Comparison of ENCODE assay signal across 8 cellular contexts in genomic region chr7:101363196-101363733, GRCh38. TPM values are rescaled to one million over a fixed set of nuclear protein-coding genes. Genes with fewer than 3 reads are reported as not detected.
DNase-seq lines count a peak whose midpoint lies in the region; ATAC-seq and TF ChIP-seq lines count a peak whose summit lies in the region.

No MANE protein-coding gene starts in this region.

- H3K9me3 ChIP-seq in iPS-15b (ENCODE audit: control insufficient read depth, insufficient read depth, low read length), result no peaks in the 10 kb centered on the region

- H3K27ac ChIP-seq in angular gyrus (ENCODE audit: low read depth, low read length), result peak overlapping the region; percentile 19

- no TSS peak for BruUV-seq in Calu3 (replicated peaks; lab: Mats Ljungman, UMichigan)

- intact Hi-C loops in Calu3 (cut with micrococcal nuclease; ENCODE audit: unreplicated experiment), result no loop called here

- H3K4me1 Mint-ChIP-seq in Calu3 (ENCODE audit: low read depth, unreplicated experiment), result no peaks in the 10 kb centered on the region

- peak overlapping the region; percentile 91 for H3K9ac ChIP-seq in iPS-15b (ENCODE audit: low read depth, low read length)

- no peaks in the 10 kb centered on the region for H3K4me1 ChIP-seq in iPS-15b (ENCODE audit: control insufficient read depth, insufficient read depth, low read length)

- H3K9me3 Mint-ChIP-seq in Calu3 (ENCODE audit: low read depth, unreplicated experiment), result peaks cover 2% of the 10 kb centered on the region

- CTCF ChIA-PET in Calu3 (lab: Charles Lee), result interaction anchor here (0.6 to 0.7 kb wide), 5 partner anchors 10 to 257 kb away, joined by 3 to 9 read pairs (median 5); no protein-coding TSS in a partner anchor

- H3K27ac Mint-ChIP-seq in Calu3 (ENCODE audit: unreplicated experiment), result no peak overlapping the region

- H3K4me3 ChIP-seq in iPS-15b (ENCODE audit: low read depth, low read length) (peak overlapping the region; percentile 80), retinal pigment epithelial cell (ENCODE audit: low read length) (peak overlapping the region; percentile 52)

- no peaks in the 10 kb centered on the region for H3K36me3 ChIP-seq in iPS-15b (ENCODE audit: control insufficient read depth, insufficient read depth, low read length)

- peaks cover 4% of the 10 kb centered on the region for H3K27me3 ChIP-seq in iPS-15b (ENCODE audit: control insufficient read depth, insufficient read depth, low read length)

- DNase-seq in Calu3 (no peak), retinal pigment epithelial cell (ENCODE audit: low read depth) (no peak), occipital lobe (lab: John Stamatoyannopoulos, UW) (no peak)
- DNase-seq in activated T-cell treated with anti-CD3 and anti-CD28 coated beads, Interleukin-2, amount 50 U/mL, for 48 hours, result no peak

- H3K36me3 Mint-ChIP-seq in Calu3 (ENCODE audit: insufficient read depth, unreplicated experiment), result no peaks in the 10 kb centered on the region

- TF ChIP-seq CTCF in Calu3 (IDR thresholded peaks at IDR 0.05; ENCODE audit: unreplicated experiment), result no peak
- TF ChIP-seq CTCF in retinal pigment epithelial cell (conservative IDR thresholded peaks at IDR 0.05; ENCODE audit: low read depth, low read length), result no peak

- no peak for ATAC-seq in HG03196 (IDR thresholded peaks at IDR 0.05; ENCODE audit: unreplicated experiment)
- ATAC-seq in HG02870 (IDR thresholded peaks at IDR 0.05; ENCODE audit: unreplicated experiment), result no peak

- H3K27me3 Mint-ChIP-seq in Calu3 (ENCODE audit: unreplicated experiment), result peaks cover 22% of the 10 kb centered on the region

- H3K4me3 Mint-ChIP-seq in Calu3 (ENCODE audit: low read depth, unreplicated experiment), result peak overlapping the region; percentile 41

RNA-seq across cellular contexts. Expression of gene COL26A1, which starts 0.6 kb away (rescaled TPM):
- total RNA-seq in Calu3 (2022) (not detected in 2 replicates), occipital lobe (3.4 TPM)

RNA-seq across cellular contexts. Expression of gene IFT22, which starts 41.7 kb away (rescaled TPM):
- total RNA-seq in Calu3 (2022) (12.3 and 13.2 TPM in 2 replicates), occipital lobe (32.9 TPM)
